8 cellular contexts compared by ENCODE assay signal in genomic region chr11:61817471-61818202, GRCh38. TPM values are rescaled to one million over a fixed set of nuclear protein-coding genes. Genes with fewer than 3 reads are reported as not detected.
DNase-seq lines count a peak whose midpoint lies in the region; ATAC-seq and TF ChIP-seq lines count a peak whose summit lies in the region.

No MANE protein-coding gene starts in this region.

- in situ Hi-C loops in transverse colon (cut with MboI; ENCODE audit: low pct_ligation_motif_present in 1 of 4, low pct_unique_long_range_greater_than_20kb in 1 of 4, low sequenced_read_pairs in 3 of 4): no loop called here

- peaks cover 13% of the 10 kb centered on the region for H3K4me1 Mint-ChIP-seq in activated T-cell treated with anti-CD3 and anti-CD28 coated beads, Interleukin-2, amount 50 U/mL, for 4 hours (ENCODE audit: low read depth)
- peaks cover 10% of the 10 kb centered on the region for H3K4me1 Mint-ChIP-seq in activated naive CD8-positive, alpha-beta T cell treated with anti-CD3 and anti-CD28 coated beads, Interleukin-2, amount 10 ng/mL, durations not matched to agents 7 days and 5 days

- intact Hi-C loops in transverse colon (cut with DNase I; ENCODE audit: low total_unique reads): no loop called here

- H3K27me3 Mint-ChIP-seq in activated T-cell treated with anti-CD3 and anti-CD28 coated beads, Interleukin-2, amount 50 U/mL, for 4 hours (ENCODE audit: low read depth): peaks cover 24% of the 10 kb centered on the region
- peaks cover 23% of the 10 kb centered on the region for H3K27me3 Mint-ChIP-seq in activated naive CD8-positive, alpha-beta T cell treated with anti-CD3 and anti-CD28 coated beads, Interleukin-2, amount 10 ng/mL, durations not matched to agents 7 days and 5 days

- H3K9me3 ChIP-seq in transverse colon: no peaks in the 10 kb centered on the region

- ATAC-seq in activated T-cell treated with anti-CD3 and anti-CD28 coated beads, Interleukin-2, amount 50 U/mL, for 4 hours: no peak
- no peak for ATAC-seq in activated naive CD8-positive, alpha-beta T cell treated with anti-CD3 and anti-CD28 coated beads, Interleukin-2, amount 10 ng/mL, durations not matched to agents 7 days and 5 days (ENCODE audit: low read depth)
- ATAC-seq in GM21825 (IDR thresholded peaks at IDR 0.05; ENCODE audit: unreplicated experiment) (no peak), HG02981 (IDR thresholded peaks at IDR 0.05; ENCODE audit: unreplicated experiment) (no peak), HG02798 (IDR thresholded peaks at IDR 0.05; ENCODE audit: poor library complexity, unreplicated experiment) (no peak)

- H3K4me3 ChIP-seq in transverse colon: peak overlapping the region in 1 of 4 donors; percentile 58

- H3K27ac ChIP-seq in layer of hippocampus (ENCODE audit: low read depth, low read length) (peak overlapping the region; percentile 99), transverse colon (peak overlapping the region; percentile 86 to 96 (median 89))

- TF ChIP-seq CTCF in transverse colon (IDR thresholded peaks at IDR 0.05): no peak

- H3K4me1 ChIP-seq in transverse colon: peaks cover 0 to 34% (median 22%) of the 10 kb centered on the region in 4 donors

- POLR2A ChIA-PET in activated naive CD8-positive, alpha-beta T cell treated with anti-CD3 and anti-CD28 coated beads, Interleukin-2, amount 10 ng/mL, durations not matched to agents 7 days and 5 days (lab: Charles Lee): interaction anchor here (1.1 to 7.4 kb wide), 5 partner anchors 11 to 24 kb away, joined by 5 to 140 read pairs (median 34); partner anchors contain the start of genes FADS2, FEN1 and TMEM258

- WGBS in transverse colon (ENCODE audit: low coverage in 1 of 2), 2 donors: 59 to 66% methylated on average over 5 to 6 of the region's 6 CpGs

- no peak overlapping the region for H3K27ac Mint-ChIP-seq in activated naive CD8-positive, alpha-beta T cell treated with anti-CD3 and anti-CD28 coated beads, Interleukin-2, amount 10 ng/mL, durations not matched to agents 7 days and 5 days

- peak overlapping the region; percentile 69 for H3K4me3 Mint-ChIP-seq in activated T-cell treated with anti-CD3 and anti-CD28 coated beads, Interleukin-2, amount 50 U/mL, for 4 hours
- H3K4me3 Mint-ChIP-seq in activated naive CD8-positive, alpha-beta T cell treated with anti-CD3 and anti-CD28 coated beads, Interleukin-2, amount 10 ng/mL, durations not matched to agents 7 days and 5 days: peak overlapping the region; percentile 98

- no peaks in the 10 kb centered on the region for H3K27me3 ChIP-seq in layer of hippocampus (ENCODE audit: control insufficient read depth, insufficient read depth, low read length)
- peaks cover 28% of the 10 kb centered on the region for H3K27me3 ChIP-seq in transverse colon

- no peak for TF ChIP-seq EP300 in transverse colon (IDR thresholded peaks at IDR 0.05; ENCODE audit: low read depth)

- no peaks in the 10 kb centered on the region for H3K36me3 Mint-ChIP-seq in activated T-cell treated with anti-CD3 and anti-CD28 coated beads, Interleukin-2, amount 50 U/mL, for 4 hours (ENCODE audit: insufficient read depth)
- H3K36me3 Mint-ChIP-seq in activated naive CD8-positive, alpha-beta T cell treated with anti-CD3 and anti-CD28 coated beads, Interleukin-2, amount 10 ng/mL, durations not matched to agents 7 days and 5 days: peaks cover 19% of the 10 kb centered on the region

- H3K36me3 ChIP-seq in transverse colon: no peaks in the 10 kb centered on the region

- H3K9me3 Mint-ChIP-seq in activated T-cell treated with anti-CD3 and anti-CD28 coated beads, Interleukin-2, amount 50 U/mL, for 4 hours: no peaks in the 10 kb centered on the region
- H3K9me3 Mint-ChIP-seq in activated naive CD8-positive, alpha-beta T cell treated with anti-CD3 and anti-CD28 coated beads, Interleukin-2, amount 10 ng/mL, durations not matched to agents 7 days and 5 days: no peaks in the 10 kb centered on the region

- TF ChIP-seq POLR2A in transverse colon (IDR thresholded peaks at IDR 0.05): no peak

- no peak for DNase-seq in activated T-cell treated with anti-CD3 and anti-CD28 coated beads, Interleukin-2, amount 50 U/mL, for 4 hours
- no peak for DNase-seq in activated T-cell treated with anti-CD3 and anti-CD28 coated beads, Interleukin-2, amount 50 U/mL, for 1 hour
- DNase-seq in activated naive CD8-positive, alpha-beta T cell treated with anti-CD3 and anti-CD28 coated beads, Interleukin-2, amount 10 ng/mL, durations not matched to agents 7 days and 5 days: no peak
- no peak for DNase-seq in transverse colon

RNA-seq across cellular contexts. Expression of gene FADS1, which starts 0.8 kb away (rescaled TPM):
- total RNA-seq in activated T-cell treated with anti-CD3 and anti-CD28 coated beads, Interleukin-2, amount 50 U/mL, for 4 hours: 1 to 10 TPM; 2.1 to 3.5 (median 3.3) TPM
- 10 to 100 TPM; 53.2 to 54.7 TPM for total RNA-seq in activated naive CD8-positive, alpha-beta T cell treated with anti-CD3 and anti-CD28 coated beads, Interleukin-2, amount 10 ng/mL, durations not matched to agents 7 days and 5 days
- 10 to 100 TPM in 1 of 4 donors, 1 to 10 TPM in 3; 2.2 to 13.8 (median 3.7) TPM for total RNA-seq in transverse colon

RNA-seq across cellular contexts. Expression of gene FADS2, which starts 10.5 kb away (rescaled TPM):
- 1 to 10 TPM; 2.5 to 3.6 (median 3.1) TPM for total RNA-seq in activated T-cell treated with anti-CD3 and anti-CD28 coated beads, Interleukin-2, amount 50 U/mL, for 4 hours
- total RNA-seq in activated naive CD8-positive, alpha-beta T cell treated with anti-CD3 and anti-CD28 coated beads, Interleukin-2, amount 10 ng/mL, durations not matched to agents 7 days and 5 days: 100 to 1,000 TPM; 245 to 280 TPM
- total RNA-seq in transverse colon: 10 to 100 TPM in 1 of 4 donors, 1 to 10 TPM in 3; 2.7 to 28.8 (median 3.9) TPM

RNA-seq across cellular contexts. Expression of gene FEN1, which starts 24.9 kb away (rescaled TPM):
- total RNA-seq in activated T-cell treated with anti-CD3 and anti-CD28 coated beads, Interleukin-2, amount 50 U/mL, for 4 hours: 100 to 1,000 TPM in 1 of 3 donors, 10 to 100 TPM in 2; 92.8 to 108 (median 94.2) TPM
- total RNA-seq in activated naive CD8-positive, alpha-beta T cell treated with anti-CD3 and anti-CD28 coated beads, Interleukin-2, amount 10 ng/mL, durations not matched to agents 7 days and 5 days: 10 to 100 TPM; 87.1 to 88.7 TPM
- 1 to 10 TPM in 3 of 4 donors, under 1 TPM in 1; 1.00 to 9.4 (median 4.5) TPM for total RNA-seq in transverse colon

RNA-seq across cellular contexts. Expression of gene TMEM258, which starts 25.2 kb away (rescaled TPM):
- total RNA-seq in activated T-cell treated with anti-CD3 and anti-CD28 coated beads, Interleukin-2, amount 50 U/mL, for 4 hours: 100 to 1,000 TPM; 139 to 143 (median 142) TPM
- total RNA-seq in activated naive CD8-positive, alpha-beta T cell treated with anti-CD3 and anti-CD28 coated beads, Interleukin-2, amount 10 ng/mL, durations not matched to agents 7 days and 5 days: 100 to 1,000 TPM; 127 to 140 TPM
- 10 to 100 TPM in 3 of 4 donors, 1 to 10 TPM in 1; 8.2 to 34.7 (median 23.7) TPM for total RNA-seq in transverse colon

Comparison
In these comparisons a context has a peak if more than half of its experiments do, and no peak if none do; other contexts are left out.
1. RNA of gene FADS2, which starts 10.5 kb away (total RNA-seq): 245 to 280 TPM in activated naive CD8-positive, alpha-beta T cell treated with anti-CD3 and anti-CD28 coated beads, Interleukin-2, amount 10 ng/mL, durations not matched to agents 7 days and 5 days; 2.7 to 28.8 TPM in transverse colon and 2.5 to 3.6 TPM in activated T-cell treated with anti-CD3 and anti-CD28 coated beads, Interleukin-2, amount 50 U/mL, for 4 hours; every median in the first group is over 4 times any median in the second.
2. RNA of gene FEN1, which starts 24.9 kb away (total RNA-seq): 92.8 to 108 TPM in activated T-cell treated with anti-CD3 and anti-CD28 coated beads, Interleukin-2, amount 50 U/mL, for 4 hours and 87.1 to 88.7 TPM in activated naive CD8-positive, alpha-beta T cell treated with anti-CD3 and anti-CD28 coated beads, Interleukin-2, amount 10 ng/mL, durations not matched to agents 7 days and 5 days; 1.00 to 9.4 TPM in transverse colon; every median in the first group is over 4 times any median in the second.